In the genomic region with DNA sequence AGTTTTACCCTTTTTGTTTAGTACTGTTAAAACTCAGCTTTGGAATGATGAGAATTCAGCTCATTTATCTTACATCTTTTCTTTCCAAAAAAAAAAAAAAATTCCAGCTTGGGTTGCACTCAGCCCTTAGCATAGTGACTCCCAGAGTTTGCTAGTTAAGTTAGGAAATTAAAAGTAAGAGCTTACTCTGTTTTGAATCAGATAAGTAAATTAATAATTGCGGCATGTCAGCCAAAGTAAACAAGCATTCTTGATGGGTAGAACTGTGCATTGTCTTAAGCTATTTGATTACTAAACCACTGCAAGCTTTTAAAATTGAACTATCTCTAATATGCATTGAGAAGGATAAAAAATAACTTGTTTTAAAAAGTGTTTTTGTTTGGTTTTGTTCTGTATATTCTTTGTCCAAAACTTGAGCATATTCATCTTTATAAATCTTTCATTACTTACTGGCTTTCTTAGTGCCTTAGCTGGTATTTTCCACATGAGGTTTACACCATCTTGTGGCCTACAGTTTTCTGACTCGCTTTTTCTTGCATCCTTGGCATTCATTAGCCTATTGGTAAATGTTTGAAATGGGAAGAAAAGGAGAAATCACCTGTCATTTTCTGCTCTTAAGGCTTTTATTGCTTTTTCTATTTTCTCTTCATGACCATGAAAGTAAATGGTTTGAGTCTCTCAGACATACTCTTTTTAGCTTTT, we compare ENCODE assay signal across 13 cellular contexts.
DNase-seq lines count a peak whose midpoint lies in the region; ATAC-seq, FAIRE-seq and TF ChIP-seq lines count a peak whose summit lies in the region.
"Had no signal": no experiment of that assay in that cellular context is flagged by ENCODE, and none has a peak within 500 bp of the region (broad histone marks: within the 10 kb centered on the region; RNA-seq: fewer than 3 reads in every experiment).

No MANE protein-coding gene starts in this region.

- H3K4me1 ChIP-seq in ascending aorta: peaks cover 0 to 34% of the 10 kb centered on the region in 2 donors
- H3K4me1 ChIP-seq in left ventricle myocardium inferior: peaks cover 82% of the 10 kb centered on the region
- H3K4me1 ChIP-seq in small intestine (ENCODE audit: control insufficient read depth in 2 of 2, insufficient read depth in 1 of 2, low read depth in 1 of 2, low read length in 1 of 2): peaks cover 0 to 18% of the 10 kb centered on the region in 2 donors

- intact Hi-C loops in ascending aorta (cut with DNase I): loop anchor here (5.0 kb wide), 1 partner anchor 164 kb away; no protein-coding TSS in a partner anchor
- intact Hi-C loops in left ventricle myocardium inferior (cut with micrococcal nuclease): no loop called here

- H3K36me3 ChIP-seq in ascending aorta (no peaks in the 10 kb centered on the region), left ventricle myocardium inferior (no peaks in the 10 kb centered on the region), small intestine (ENCODE audit: control insufficient read depth in 2 of 2, insufficient read depth in 2 of 2, low read length in 2 of 2) (no peaks in the 10 kb centered on the region), H7 (replicated peaks; ENCODE audit: control insufficient read depth, insufficient read depth, low read length) (no peaks in the 10 kb centered on the region)
- H3K36me3 ChIP-seq: esophagus squamous epithelium had no signal

- TF ChIP-seq CTCF in ascending aorta (IDR thresholded peaks at IDR 0.05): peak in 2 of 3 experiments; percentile 14 to 30
- TF ChIP-seq CTCF in left ventricle myocardium inferior (IDR thresholded peaks at IDR 0.05; ENCODE audit: borderline replicate concordance): no peak

- DNase-seq in H4 (ENCODE audit: low spot score): peak; percentile 22
- DNase-seq in ascending aorta (ENCODE audit: low spot score in 2 of 2): no peak
- no peak for DNase-seq in left ventricle myocardium inferior
- peak; percentile 34 for DNase-seq in small intestine
- no peak for DNase-seq in nucleus accumbens (lab: John Stamatoyannopoulos, UW)
- no peak for DNase-seq in H7
- no peak for DNase-seq in 8988T
- DNase-seq: activated CD4-positive, alpha-beta T cell treated with anti-CD3 and anti-CD28 coated beads, Interleukin-2, amount 50 U/mL, for 4 hours; esophagus squamous epithelium; NCI-H1417; SJCRH30; stimulated activated naive CD4-positive, alpha-beta T cell treated with Interleukin-2 at 50 U/mL for 16 hours had no signal

- H3K4me3 ChIP-seq in ascending aorta (no peak overlapping the region), left ventricle myocardium inferior (no peak overlapping the region), small intestine (ENCODE audit: low read depth in 1 of 2, low read length in 2 of 2) (no peak overlapping the region), H7 (ENCODE audit: insufficient read depth, low read depth, low read length) (no peak overlapping the region)
- H3K4me3 ChIP-seq: esophagus squamous epithelium, SJCRH30 had no signal

- H3K9me3 ChIP-seq in ascending aorta (no peaks in the 10 kb centered on the region), left ventricle myocardium inferior (replicated peaks) (no peaks in the 10 kb centered on the region), small intestine (ENCODE audit: control insufficient read depth, low read depth) (no peaks in the 10 kb centered on the region)
- H3K9me3 ChIP-seq: esophagus squamous epithelium, SJCRH30 had no signal

- peak overlapping the region; percentile 64 to 68 for H3K27ac ChIP-seq in ascending aorta
- peak overlapping the region; percentile 71 for H3K27ac ChIP-seq in left ventricle myocardium inferior (replicated peaks)
- no peak overlapping the region for H3K27ac ChIP-seq in small intestine (ENCODE audit: low read depth in 1 of 2, low read length in 1 of 2)

- ATAC-seq in GM21825 (IDR thresholded peaks at IDR 0.05; ENCODE audit: unreplicated experiment): no peak

- H3K27me3 ChIP-seq in ascending aorta (no peaks in the 10 kb centered on the region), left ventricle myocardium inferior (ENCODE audit: low read depth) (no peaks in the 10 kb centered on the region), small intestine (ENCODE audit: control insufficient read depth in 2 of 2, insufficient read depth in 2 of 2, low read length in 2 of 2) (no peaks in the 10 kb centered on the region), H7 (ENCODE audit: control insufficient read depth, insufficient read depth, low read length) (no peaks in the 10 kb centered on the region)
- H3K27me3 ChIP-seq: esophagus squamous epithelium, SJCRH30 had no signal

- FAIRE-seq in small intestine (lab: Jason Lieb, UNC): no peak

- WGBS in small intestine, 3 donors: 28 to 63% (median 41%) methylated on average over 2 of the region's 2 CpGs

Comparison
In these comparisons a context has a peak if more than half of its experiments do, and no peak if none do; other contexts are left out.
1. DNase-seq: peak in H4 (single experiment) and small intestine (single experiment); none in ascending aorta (0 of 2), left ventricle myocardium inferior (single experiment), nucleus accumbens (0 of 56), H7 (single experiment) and 8988T (single experiment).
2. H3K27ac ChIP-seq: peak in ascending aorta (2 of 2) and left ventricle myocardium inferior (single experiment); none in small intestine (0 of 2).